In genomic region chr15:26892119-26892518, GRCh38 we compare ENCODE assay signal across 18 cellular contexts. TPM values are rescaled to one million over a fixed set of nuclear protein-coding genes. Genes with fewer than 3 reads are reported as not detected.
DNase-seq lines count a peak whose midpoint lies in the region; TF ChIP-seq lines count a peak whose summit lies in the region.
"Had no signal": no experiment of that assay in that cellular context is flagged by ENCODE, and none has a peak within 500 bp of the region (broad histone marks: within the 10 kb centered on the region; RNA-seq: fewer than 3 reads in every experiment).

No MANE protein-coding gene starts in this region.

- H3K36me3 Mint-ChIP-seq in endodermal cell (ENCODE audit: low read depth): peaks cover 2% of the 10 kb centered on the region
- no peaks in the 10 kb centered on the region for H3K36me3 Mint-ChIP-seq in neural progenitor cell
- H3K36me3 Mint-ChIP-seq in T-helper 2 cell treated with Interferon-gamma antibody and Interleukin-4, amounts not matched to agents 5 μg/mL and 100 μg/mL, for 36 hours (ENCODE audit: low read depth): no peaks in the 10 kb centered on the region
- H3K36me3 Mint-ChIP-seq: activated naive CD4-positive, alpha-beta T cell treated with anti-CD3 and anti-CD28 coated beads, Interleukin-2, amount 50 U/mL, for 72 hours; CD4-positive, alpha-beta memory T cell; memory B cell; natural killer cell had no signal

- peak overlapping the region in 4 of 10 experiments; percentile 33 to 52 (median 40); a peak in 6 of 20 replicates for H3K4me3 ChIP-seq in BLaER1 treated with 17β-estradiol and CSF1 and Interleukin-3, amounts not matched to agents 10 nM and 100 nM
- H3K4me3 ChIP-seq in endodermal cell (ENCODE audit: low read length): no peak overlapping the region
- H3K4me3 ChIP-seq in neural progenitor cell: no peak overlapping the region

- H3K4me2 ChIP-seq in BLaER1 treated with 17β-estradiol and CSF1 and Interleukin-3, amounts not matched to agents 10 nM and 100 nM: peak overlapping the region; percentile 61 to 95 (median 76)
- H3K4me2 ChIP-seq in neural progenitor cell: no peak overlapping the region

- peaks cover 1% of the 10 kb centered on the region for H3K27me3 Mint-ChIP-seq in endodermal cell (ENCODE audit: insufficient read depth)
- H3K27me3 Mint-ChIP-seq in neural progenitor cell (ENCODE audit: insufficient read depth, low read depth): peaks cover 13% of the 10 kb centered on the region
- H3K27me3 Mint-ChIP-seq in T-helper 2 cell treated with Interferon-gamma antibody and Interleukin-4, amounts not matched to agents 5 μg/mL and 100 μg/mL, for 36 hours (ENCODE audit: low read depth): no peaks in the 10 kb centered on the region

- no peak overlapping the region; a peak in 1 of 22 replicates for H3K9ac ChIP-seq in BLaER1 treated with 17β-estradiol and CSF1 and Interleukin-3, amounts not matched to agents 10 nM and 100 nM
- no peak overlapping the region for H3K9ac ChIP-seq in endodermal cell (ENCODE audit: extremely low read depth, low read length, poor library complexity, severe bottlenecking)
- no peak overlapping the region for H3K9ac ChIP-seq in neural progenitor cell

- no peaks in the 10 kb centered on the region for H4K20me1 ChIP-seq in BLaER1 treated with 17β-estradiol and CSF1 and Interleukin-3, amounts not matched to agents 10 nM and 100 nM
- H4K20me1 ChIP-seq in neural progenitor cell (ENCODE audit: low read depth): no peaks in the 10 kb centered on the region

- DNase-seq in NCI-H69 (lab: John Stamatoyannopoulos, UW) (peak; percentile 11), endodermal cell (peak; percentile 38), neural progenitor cell (ENCODE audit: low spot score) (no peak), HCEC 1CT (no peak), AML-193 (lab: John Stamatoyannopoulos, UW) (no peak), DMS153 (lab: John Stamatoyannopoulos, UW) (no peak)
- no peak for DNase-seq in T-helper 2 cell treated with Interferon-gamma antibody and Interleukin-4, amounts not matched to agents 5 μg/mL and 100 μg/mL, for 36 hours (ENCODE audit: low spot score)
- DNase-seq: activated CD4-positive, CD25-positive, alpha-beta regulatory T cell treated with anti-CD3 and anti-CD28 coated beads, Interleukin-2, amount 50 U/mL, for 72 hours; CD4-positive, alpha-beta memory T cell; natural killer cell; stimulated activated naive CD4-positive, alpha-beta T cell treated with Interleukin-2 at 50 U/mL for 16 hours had no signal

- peaks cover 7 to 13% (median 9%) of the 10 kb centered on the region in 11 experiments; a peak in 17 of 22 replicates for H3K27me3 ChIP-seq in BLaER1 treated with 17β-estradiol and CSF1 and Interleukin-3, amounts not matched to agents 10 nM and 100 nM
- H3K27me3 ChIP-seq in endodermal cell (ENCODE audit: control insufficient read depth, insufficient read depth, low read length, poor library complexity, severe bottlenecking): no peaks in the 10 kb centered on the region
- no peaks in the 10 kb centered on the region for H3K27me3 ChIP-seq in neural progenitor cell

- no peaks in the 10 kb centered on the region for H3K36me3 ChIP-seq in BLaER1 treated with 17β-estradiol and CSF1 and Interleukin-3, amounts not matched to agents 10 nM and 100 nM
- H3K36me3 ChIP-seq in endodermal cell (ENCODE audit: control insufficient read depth, insufficient read depth, low read length): no peaks in the 10 kb centered on the region
- H3K36me3 ChIP-seq in neural progenitor cell: no peaks in the 10 kb centered on the region

- peaks cover 4% of the 10 kb centered on the region for H3K4me1 Mint-ChIP-seq in endodermal cell
- H3K4me1 Mint-ChIP-seq in neural progenitor cell: no peaks in the 10 kb centered on the region
- H3K4me1 Mint-ChIP-seq in T-helper 2 cell treated with Interferon-gamma antibody and Interleukin-4, amounts not matched to agents 5 μg/mL and 100 μg/mL, for 36 hours (ENCODE audit: low read depth): no peaks in the 10 kb centered on the region
- H3K4me1 Mint-ChIP-seq: memory B cell, natural killer cell had no signal

- H3K27ac ChIP-seq in BLaER1 treated with 17β-estradiol and CSF1 and Interleukin-3, amounts not matched to agents 10 nM and 100 nM: no peak overlapping the region
- no peak overlapping the region for H3K27ac ChIP-seq in endodermal cell (ENCODE audit: low read depth, low read length)
- H3K27ac ChIP-seq in neural progenitor cell: no peak overlapping the region

- peak overlapping the region; percentile 88 for H2AFZ ChIP-seq in neural progenitor cell (replicated peaks)

- H3K79me2 ChIP-seq in neural progenitor cell (ENCODE audit: low read depth): no peaks in the 10 kb centered on the region

- H3K9me3 Mint-ChIP-seq in endodermal cell: no peaks in the 10 kb centered on the region
- peaks cover 5% of the 10 kb centered on the region for H3K9me3 Mint-ChIP-seq in neural progenitor cell
- H3K9me3 Mint-ChIP-seq in T-helper 2 cell treated with Interferon-gamma antibody and Interleukin-4, amounts not matched to agents 5 μg/mL and 100 μg/mL, for 36 hours: peaks cover 27% of the 10 kb centered on the region
- H3K9me3 Mint-ChIP-seq: type B pancreatic cell had no signal

- WGBS in endodermal cell (ENCODE audit: insufficient coverage in 1 of 2, insufficient read length in 1 of 2), 2 experiments: 89 to 94% methylated on average over 11 to 28 of the region's 28 CpGs

- H3K27ac Mint-ChIP-seq in endodermal cell (no peak overlapping the region), neural progenitor cell (no peak overlapping the region)
- no peak overlapping the region for H3K27ac Mint-ChIP-seq in T-helper 2 cell treated with Interferon-gamma antibody and Interleukin-4, amounts not matched to agents 5 μg/mL and 100 μg/mL, for 36 hours
- H3K27ac Mint-ChIP-seq: activated naive CD4-positive, alpha-beta T cell treated with anti-CD3 and anti-CD28 coated beads, Interleukin-2, amount 50 U/mL, for 72 hours; activated T-helper 1 cell treated with anti-CD3 and anti-CD28 coated beads, Interleukin-12 subunit alpha, Interleukin-12 subunit beta, Interleukin-2, Interleukin-4 antibody, amounts not matched to agents 30 ng/mL and 10 ng/mL and 1 ng/mL, durations not matched to agents 14 hours and 24 hours and 36 hours; memory B cell; natural killer cell; type B pancreatic cell had no signal

- H3K9me3 ChIP-seq in BLaER1 treated with 17β-estradiol and CSF1 and Interleukin-3, amounts not matched to agents 10 nM and 100 nM (replicated peaks in 1 of 11): peaks cover 0 to 9% (median 0%) of the 10 kb centered on the region in 11 experiments; a peak in 4 of 22 replicates
- H3K9me3 ChIP-seq in endodermal cell (ENCODE audit: control insufficient read depth, low read length): no peaks in the 10 kb centered on the region
- no peaks in the 10 kb centered on the region for H3K9me3 ChIP-seq in neural progenitor cell (ENCODE audit: low read depth)

- TF ChIP-seq CTCF in endodermal cell (conservative IDR thresholded peaks at IDR 0.05) (no peak), neural progenitor cell (IDR thresholded peaks at IDR 0.05) (no peak)

- H3F3A ChIP-seq in neural progenitor cell (ENCODE audit: low read depth): no peaks in the 10 kb centered on the region

- peaks cover 0 to 9% (median 7%) of the 10 kb centered on the region in 10 experiments; a peak in 10 of 20 replicates for H3K4me1 ChIP-seq in BLaER1 treated with 17β-estradiol and CSF1 and Interleukin-3, amounts not matched to agents 10 nM and 100 nM
- H3K4me1 ChIP-seq in endodermal cell (ENCODE audit: control insufficient read depth, insufficient read depth, low read length) (no peaks in the 10 kb centered on the region), neural progenitor cell (no peaks in the 10 kb centered on the region)

- H3K4me3 Mint-ChIP-seq in endodermal cell: peak overlapping the region; percentile 36
- no peak overlapping the region for H3K4me3 Mint-ChIP-seq in neural progenitor cell
- no peak overlapping the region for H3K4me3 Mint-ChIP-seq in T-helper 2 cell treated with Interferon-gamma antibody and Interleukin-4, amounts not matched to agents 5 μg/mL and 100 μg/mL, for 36 hours
- H3K4me3 Mint-ChIP-seq: activated T-helper 1 cell treated with anti-CD3 and anti-CD28 coated beads, Interleukin-12 subunit alpha, Interleukin-12 subunit beta, Interleukin-2, Interleukin-4 antibody, amounts not matched to agents 30 ng/mL and 10 ng/mL and 1 ng/mL, durations not matched to agents 14 hours and 24 hours and 36 hours; memory B cell; natural killer cell; type B pancreatic cell had no signal

RNA-seq across cellular contexts. Expression of gene GABRA5, which starts 25.3 kb away (rescaled TPM):
- 1 to 10 TPM; 3.8 to 4.4 TPM for total RNA-seq in endodermal cell
- 2.8 TPM for polyA plus RNA-seq in endodermal cell (2013, experiment 1 of 2)
- polyA plus RNA-seq in endodermal cell (2013, experiment 2 of 2): 2.9 TPM
- total RNA-seq in neural progenitor cell (ENCODE audit: low replicate concordance): 3.0 and 4.4 TPM in 2 replicates
- total RNA-seq: activated CD8-positive, alpha-beta memory T cell treated with anti-CD3 and anti-CD28 coated beads for 36 hours; activated naive CD4-positive, alpha-beta T cell treated with anti-CD3 and anti-CD28 coated beads, Interleukin-2, amount 50 U/mL, for 72 hours; activated T-helper 1 cell treated with anti-CD3 and anti-CD28 coated beads, Interleukin-12 subunit alpha, Interleukin-12 subunit beta, Interleukin-2, Interleukin-4 antibody, amounts not matched to agents 30 ng/mL and 10 ng/mL and 1 ng/mL, durations not matched to agents 14 hours and 24 hours and 36 hours; CD4-positive, alpha-beta memory T cell; dermis microvascular lymphatic vessel endothelial cell; natural killer cell had no signal
- polyA plus RNA-seq: CD4-positive, alpha-beta memory T cell had no signal

Comparison
In these comparisons a context has a peak if more than half of its experiments do, and no peak if none do; other contexts are left out.
1. DNase-seq: peak in NCI-H69 (single experiment) and endodermal cell (single experiment); none in neural progenitor cell (single experiment), HCEC 1CT (single experiment), AML-193 (0 of 2), T-helper 2 cell treated with Interferon-gamma antibody and Interleukin-4, amounts not matched to agents 5 μg/mL and 100 μg/mL, for 36 hours (single experiment) and DMS153 (single experiment).